Comparison of ENCODE assay signal across 3 cellular contexts in genomic region chr7:1599571-1600395, GRCh38.
A peak's percentile ranks its signal among the peaks of the same experiment; 100 is the strongest.
TF ChIP-seq lines count a peak whose summit lies in the region.

No MANE protein-coding gene starts in this region.

TF ChIP-seq in SK-N-SH, 30 proteins besides CTCF, POLR2A, EP300 and RAD21:
- no peak for TF ChIP-seq NFIC (IDR thresholded peaks at IDR 0.05; ENCODE audit: borderline replicate concordance)
- TF ChIP-seq, protein P1, sequence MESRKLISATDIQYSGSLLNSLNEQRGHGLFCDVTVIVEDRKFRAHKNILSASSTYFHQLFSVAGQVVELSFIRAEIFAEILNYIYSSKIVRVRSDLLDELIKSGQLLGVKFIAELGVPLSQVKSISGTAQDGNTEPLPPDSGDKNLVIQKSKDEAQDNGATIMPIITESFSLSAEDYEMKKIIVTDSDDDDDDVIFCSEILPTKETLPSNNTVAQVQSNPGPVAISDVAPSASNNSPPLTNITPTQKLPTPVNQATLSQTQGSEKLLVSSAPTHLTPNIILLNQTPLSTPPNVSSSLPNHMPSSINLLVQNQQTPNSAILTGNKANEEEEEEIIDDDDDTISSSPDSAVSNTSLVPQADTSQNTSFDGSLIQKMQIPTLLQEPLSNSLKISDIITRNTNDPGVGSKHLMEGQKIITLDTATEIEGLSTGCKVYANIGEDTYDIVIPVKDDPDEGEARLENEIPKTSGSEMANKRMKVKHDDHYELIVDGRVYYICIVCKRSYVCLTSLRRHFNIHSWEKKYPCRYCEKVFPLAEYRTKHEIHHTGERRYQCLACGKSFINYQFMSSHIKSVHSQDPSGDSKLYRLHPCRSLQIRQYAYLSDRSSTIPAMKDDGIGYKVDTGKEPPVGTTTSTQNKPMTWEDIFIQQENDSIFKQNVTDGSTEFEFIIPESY (IDR thresholded peaks at IDR 0.05; ENCODE audit: borderline replicate concordance, low read depth): no peak
- TF ChIP-seq, protein P2, sequence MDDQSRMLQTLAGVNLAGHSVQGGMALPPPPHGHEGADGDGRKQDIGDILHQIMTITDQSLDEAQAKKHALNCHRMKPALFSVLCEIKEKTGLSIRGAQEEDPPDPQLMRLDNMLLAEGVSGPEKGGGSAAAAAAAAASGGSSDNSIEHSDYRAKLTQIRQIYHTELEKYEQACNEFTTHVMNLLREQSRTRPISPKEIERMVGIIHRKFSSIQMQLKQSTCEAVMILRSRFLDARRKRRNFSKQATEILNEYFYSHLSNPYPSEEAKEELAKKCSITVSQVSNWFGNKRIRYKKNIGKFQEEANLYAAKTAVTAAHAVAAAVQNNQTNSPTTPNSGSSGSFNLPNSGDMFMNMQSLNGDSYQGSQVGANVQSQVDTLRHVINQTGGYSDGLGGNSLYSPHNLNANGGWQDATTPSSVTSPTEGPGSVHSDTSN (IDR thresholded peaks at IDR 0.05): no peak
- TF ChIP-seq ELF1 (IDR thresholded peaks at IDR 0.05): no peak
- no peak for TF ChIP-seq FOXJ3 (CRISPR knock-in tag; IDR thresholded peaks at IDR 0.05)
- TF ChIP-seq RXRA (IDR thresholded peaks at IDR 0.05; ENCODE audit: borderline replicate concordance, low read depth): no peak
- TF ChIP-seq POLR2AphosphoS5 (IDR thresholded peaks at IDR 0.05; ENCODE audit: low read depth, low read length): no peak
- no peak for TF ChIP-seq TAF1 (IDR thresholded peaks at IDR 0.05; ENCODE audit: borderline replicate concordance, low read depth, low read length)
- no peak for TF ChIP-seq JUND (IDR thresholded peaks at IDR 0.05)
- TF ChIP-seq NRF1 (IDR thresholded peaks at IDR 0.05; ENCODE audit: low read depth, low read length): no peak
- TF ChIP-seq SMC3 (IDR thresholded peaks at IDR 0.05; ENCODE audit: low read depth, low read length): no peak

TF ChIP-seq in SK-N-SH treated with all-trans-retinoic acid at 6 μM for 48 hours, 23 proteins besides CTCF, POLR2A, EP300 and RAD21:
- TF ChIP-seq, protein P3, sequence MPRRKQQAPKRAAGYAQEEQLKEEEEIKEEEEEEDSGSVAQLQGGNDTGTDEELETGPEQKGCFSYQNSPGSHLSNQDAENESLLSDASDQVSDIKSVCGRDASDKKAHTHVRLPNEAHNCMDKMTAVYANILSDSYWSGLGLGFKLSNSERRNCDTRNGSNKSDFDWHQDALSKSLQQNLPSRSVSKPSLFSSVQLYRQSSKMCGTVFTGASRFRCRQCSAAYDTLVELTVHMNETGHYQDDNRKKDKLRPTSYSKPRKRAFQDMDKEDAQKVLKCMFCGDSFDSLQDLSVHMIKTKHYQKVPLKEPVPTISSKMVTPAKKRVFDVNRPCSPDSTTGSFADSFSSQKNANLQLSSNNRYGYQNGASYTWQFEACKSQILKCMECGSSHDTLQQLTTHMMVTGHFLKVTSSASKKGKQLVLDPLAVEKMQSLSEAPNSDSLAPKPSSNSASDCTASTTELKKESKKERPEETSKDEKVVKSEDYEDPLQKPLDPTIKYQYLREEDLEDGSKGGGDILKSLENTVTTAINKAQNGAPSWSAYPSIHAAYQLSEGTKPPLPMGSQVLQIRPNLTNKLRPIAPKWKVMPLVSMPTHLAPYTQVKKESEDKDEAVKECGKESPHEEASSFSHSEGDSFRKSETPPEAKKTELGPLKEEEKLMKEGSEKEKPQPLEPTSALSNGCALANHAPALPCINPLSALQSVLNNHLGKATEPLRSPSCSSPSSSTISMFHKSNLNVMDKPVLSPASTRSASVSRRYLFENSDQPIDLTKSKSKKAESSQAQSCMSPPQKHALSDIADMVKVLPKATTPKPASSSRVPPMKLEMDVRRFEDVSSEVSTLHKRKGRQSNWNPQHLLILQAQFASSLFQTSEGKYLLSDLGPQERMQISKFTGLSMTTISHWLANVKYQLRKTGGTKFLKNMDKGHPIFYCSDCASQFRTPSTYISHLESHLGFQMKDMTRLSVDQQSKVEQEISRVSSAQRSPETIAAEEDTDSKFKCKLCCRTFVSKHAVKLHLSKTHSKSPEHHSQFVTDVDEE (CRISPR knock-in tag; IDR thresholded peaks at IDR 0.05): no peak
- TF ChIP-seq SNAI2 (CRISPR knock-in tag; IDR thresholded peaks at IDR 0.05): no peak
- no peak for TF ChIP-seq GLIS3 (CRISPR knock-in tag; IDR thresholded peaks at IDR 0.05)
- no peak for TF ChIP-seq CSDC2 (CRISPR knock-in tag; IDR thresholded peaks at IDR 0.05)
- TF ChIP-seq, protein P4, sequence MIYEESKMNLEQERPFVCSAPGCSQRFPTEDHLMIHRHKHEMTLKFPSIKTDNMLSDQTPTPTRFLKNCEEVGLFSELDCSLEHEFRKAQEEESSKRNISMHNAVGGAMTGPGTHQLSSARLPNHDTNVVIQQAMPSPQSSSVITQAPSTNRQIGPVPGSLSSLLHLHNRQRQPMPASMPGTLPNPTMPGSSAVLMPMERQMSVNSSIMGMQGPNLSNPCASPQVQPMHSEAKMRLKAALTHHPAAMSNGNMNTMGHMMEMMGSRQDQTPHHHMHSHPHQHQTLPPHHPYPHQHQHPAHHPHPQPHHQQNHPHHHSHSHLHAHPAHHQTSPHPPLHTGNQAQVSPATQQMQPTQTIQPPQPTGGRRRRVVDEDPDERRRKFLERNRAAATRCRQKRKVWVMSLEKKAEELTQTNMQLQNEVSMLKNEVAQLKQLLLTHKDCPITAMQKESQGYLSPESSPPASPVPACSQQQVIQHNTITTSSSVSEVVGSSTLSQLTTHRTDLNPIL (CRISPR knock-in tag; IDR thresholded peaks at IDR 0.05; ENCODE audit: low read depth): no peak

TF ChIP-seq in K562, 482 proteins besides CTCF, POLR2A, EP300 and RAD21:
- TF ChIP-seq ZFP36 (IDR thresholded peaks at IDR 0.05; ENCODE audit: low read depth, low read length, partially characterized antibody) (peak; percentile 60), NFE2L1 (tag; IDR thresholded peaks at IDR 0.05; ENCODE audit: borderline replicate concordance, low read depth) (no peak), KDM1A (IDR thresholded peaks at IDR 0.05) (peak in 1 of 2 experiments; percentile 26; a peak in 1 of 4 replicates), SIN3B (IDR thresholded peaks at IDR 0.05; ENCODE audit: low read depth) (no peak), BCOR (IDR thresholded peaks at IDR 0.05) (peak; percentile 56; the same call in 1 of the 2 replicates), NFIC (IDR thresholded peaks at IDR 0.05) (peak; percentile 73)
